In genomic region chr1:159958721-159959380, GRCh38 we compare ENCODE assay signal across 17 cellular contexts. TPM values are rescaled to one million over a fixed set of nuclear protein-coding genes. Genes with fewer than 3 reads are reported as not detected.
DNase-seq lines count a peak whose midpoint lies in the region; ATAC-seq and TF ChIP-seq lines count a peak whose summit lies in the region.
"Had no signal": no experiment of that assay in that cellular context is flagged by ENCODE, and none has a peak within 500 bp of the region (broad histone marks: within the 10 kb centered on the region; RNA-seq: fewer than 3 reads in every experiment).

No MANE protein-coding gene starts in this region.

- DNase-seq in GM12865 (ENCODE audit: low read depth): peak; percentile 59
- no peak for DNase-seq in activated T-helper 1 cell treated with anti-CD3 and anti-CD28 coated beads, Interleukin-12 subunit alpha, Interleukin-12 subunit beta, Interleukin-2, Interleukin-4 antibody, amounts not matched to agents 30 ng/mL and 10 ng/mL and 1 ng/mL, durations not matched to agents 14 hours and 24 hours and 36 hours (ENCODE audit: low spot score)
- DNase-seq in effector CD8-positive, alpha-beta T cell (lab: John Stamatoyannopoulos, UW): no peak
- DNase-seq in activated gamma-delta T cell treated with Interleukin-2 at 50 U/mL for 16 hours: no peak
- DNase-seq in DMS53 treated with DMSO at 0.1 percent for 48 hours (lab: John Stamatoyannopoulos, UW; ENCODE audit: unreplicated experiment): no peak
- no peak for DNase-seq in NCI-H187 (lab: John Stamatoyannopoulos, UW)
- DNase-seq: activated CD8-positive, alpha-beta memory T cell treated with anti-CD3 and anti-CD28 coated beads, Interleukin-2, amount 50 U/mL, for 48 hours; adrenal gland; left ventricle myocardium inferior; NCI-H187 treated with DMSO at 0.1 percent for 48 hours; nephron progenitor cell; stimulated activated CD4-positive, alpha-beta T cell treated with anti-CD3 and anti-CD28 coated beads, Interleukin-1b, Interleukin-23, amount 100 ng/mL, for 48 hours; stimulated activated CD8-positive, alpha-beta memory T cell treated with anti-CD3 and anti-CD28 coated beads, Interleukin-4, amount 100 ng/mL, for 48 hours had no signal

- peak overlapping the region; percentile 49 for H3K27ac Mint-ChIP-seq in activated T-helper 1 cell treated with anti-CD3 and anti-CD28 coated beads, Interleukin-12 subunit alpha, Interleukin-12 subunit beta, Interleukin-2, Interleukin-4 antibody, amounts not matched to agents 30 ng/mL and 10 ng/mL and 1 ng/mL, durations not matched to agents 14 hours and 24 hours and 36 hours
- H3K27ac Mint-ChIP-seq: nephron progenitor cell had no signal

- H3K4me3 Mint-ChIP-seq in activated T-helper 1 cell treated with anti-CD3 and anti-CD28 coated beads, Interleukin-12 subunit alpha, Interleukin-12 subunit beta, Interleukin-2, Interleukin-4 antibody, amounts not matched to agents 30 ng/mL and 10 ng/mL and 1 ng/mL, durations not matched to agents 14 hours and 24 hours and 36 hours: no peak overlapping the region
- H3K4me3 Mint-ChIP-seq: nephron progenitor cell had no signal

- H3K36me3 Mint-ChIP-seq in activated T-helper 1 cell treated with anti-CD3 and anti-CD28 coated beads, Interleukin-12 subunit alpha, Interleukin-12 subunit beta, Interleukin-2, Interleukin-4 antibody, amounts not matched to agents 30 ng/mL and 10 ng/mL and 1 ng/mL, durations not matched to agents 14 hours and 24 hours and 36 hours (ENCODE audit: low read depth): no peaks in the 10 kb centered on the region

- TF ChIP-seq CTCF in GM12865 (IDR thresholded peaks at IDR 0.05; ENCODE audit: insufficient read depth, low read depth, low read length, missing control alignments): no peak

- H3K4me1 Mint-ChIP-seq in activated T-helper 1 cell treated with anti-CD3 and anti-CD28 coated beads, Interleukin-12 subunit alpha, Interleukin-12 subunit beta, Interleukin-2, Interleukin-4 antibody, amounts not matched to agents 30 ng/mL and 10 ng/mL and 1 ng/mL, durations not matched to agents 14 hours and 24 hours and 36 hours (ENCODE audit: low read depth): peaks cover 10% of the 10 kb centered on the region

- ATAC-seq in GM19035 (IDR thresholded peaks at IDR 0.05; ENCODE audit: unreplicated experiment): peak; percentile 59
- peak; percentile 59 for ATAC-seq in HG03039 (IDR thresholded peaks at IDR 0.05; ENCODE audit: unreplicated experiment)

- no peak overlapping the region for H3K4me3 ChIP-seq in GM12865 (ENCODE audit: low read depth, low read length)
- H3K4me3 ChIP-seq: adrenal gland, hepatocyte, left ventricle myocardium inferior, right atrium auricular region had no signal

- intact Hi-C loops in activated T-helper 1 cell treated with anti-CD3 and anti-CD28 coated beads, Interleukin-12 subunit alpha, Interleukin-12 subunit beta, Interleukin-2, Interleukin-4 antibody, amounts not matched to agents 30 ng/mL and 10 ng/mL and 1 ng/mL, durations not matched to agents 14 hours and 24 hours and 36 hours (cut with micrococcal nuclease): no loop called here

- H3K9me3 Mint-ChIP-seq in activated T-helper 1 cell treated with anti-CD3 and anti-CD28 coated beads, Interleukin-12 subunit alpha, Interleukin-12 subunit beta, Interleukin-2, Interleukin-4 antibody, amounts not matched to agents 30 ng/mL and 10 ng/mL and 1 ng/mL, durations not matched to agents 14 hours and 24 hours and 36 hours: no peaks in the 10 kb centered on the region
- H3K9me3 Mint-ChIP-seq: nephron progenitor cell had no signal

- H3K27me3 Mint-ChIP-seq in activated T-helper 1 cell treated with anti-CD3 and anti-CD28 coated beads, Interleukin-12 subunit alpha, Interleukin-12 subunit beta, Interleukin-2, Interleukin-4 antibody, amounts not matched to agents 30 ng/mL and 10 ng/mL and 1 ng/mL, durations not matched to agents 14 hours and 24 hours and 36 hours (ENCODE audit: insufficient read depth): peaks cover 17% of the 10 kb centered on the region

RNA-seq across cellular contexts. Expression of gene SLAMF9, which starts 4.8 kb away (rescaled TPM):
- total RNA-seq in activated T-helper 1 cell treated with anti-CD3 and anti-CD28 coated beads, Interleukin-12 subunit alpha, Interleukin-12 subunit beta, Interleukin-2, Interleukin-4 antibody, amounts not matched to agents 30 ng/mL and 10 ng/mL and 1 ng/mL, durations not matched to agents 14 hours and 24 hours and 36 hours: not detected in 2 replicates
- total RNA-seq: adrenal gland, hepatocyte, left ventricle myocardium inferior, right atrium auricular region had no signal

RNA-seq across cellular contexts. Expression of gene IGSF9, which starts 13.4 kb away (rescaled TPM):
- not detected in 2 replicates for total RNA-seq in activated T-helper 1 cell treated with anti-CD3 and anti-CD28 coated beads, Interleukin-12 subunit alpha, Interleukin-12 subunit beta, Interleukin-2, Interleukin-4 antibody, amounts not matched to agents 30 ng/mL and 10 ng/mL and 1 ng/mL, durations not matched to agents 14 hours and 24 hours and 36 hours

RNA-seq across cellular contexts. Expression of gene TAGLN2, which starts 33.5 kb away (rescaled TPM):
- total RNA-seq in activated T-helper 1 cell treated with anti-CD3 and anti-CD28 coated beads, Interleukin-12 subunit alpha, Interleukin-12 subunit beta, Interleukin-2, Interleukin-4 antibody, amounts not matched to agents 30 ng/mL and 10 ng/mL and 1 ng/mL, durations not matched to agents 14 hours and 24 hours and 36 hours: 442 and 461 TPM in 2 replicates

RNA-seq across cellular contexts. Expression of gene CFAP45, which starts 58.9 kb away (rescaled TPM):
- total RNA-seq in activated T-helper 1 cell treated with anti-CD3 and anti-CD28 coated beads, Interleukin-12 subunit alpha, Interleukin-12 subunit beta, Interleukin-2, Interleukin-4 antibody, amounts not matched to agents 30 ng/mL and 10 ng/mL and 1 ng/mL, durations not matched to agents 14 hours and 24 hours and 36 hours: 0.78 and 1.7 TPM in 2 replicates
